8 cellular contexts compared by ENCODE assay signal in the genomic region with DNA sequence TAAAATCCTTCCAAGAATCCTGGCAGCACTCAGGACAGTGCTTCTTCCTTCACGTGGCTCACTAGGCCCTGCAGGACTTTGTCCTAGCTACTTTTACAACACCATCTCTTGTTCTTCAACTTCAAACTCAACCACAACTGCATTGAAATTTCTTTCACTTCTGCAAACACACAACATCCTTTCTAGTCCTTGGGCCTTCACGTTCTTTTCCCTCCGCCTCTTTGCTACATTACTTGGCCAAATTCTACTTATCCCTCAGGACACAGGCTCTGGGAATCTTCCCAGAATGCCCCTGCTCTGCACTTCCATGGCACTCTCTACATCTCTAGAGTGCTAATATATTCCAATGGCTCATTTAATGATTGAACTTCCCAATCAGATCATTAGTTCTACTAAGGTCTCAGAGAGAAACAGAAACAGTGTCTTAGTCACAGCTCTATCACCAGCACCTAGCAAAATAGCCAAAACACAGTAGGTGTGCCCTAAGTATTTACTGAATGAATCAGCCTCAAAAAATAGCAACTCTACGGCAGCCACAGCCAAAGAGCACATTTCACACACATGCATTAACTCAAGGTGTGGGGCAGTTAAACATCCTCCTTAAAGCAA.
DNase-seq lines count a peak whose midpoint lies in the region; ATAC-seq and TF ChIP-seq lines count a peak whose summit lies in the region.

No MANE protein-coding gene starts in this region.

- no peaks in the 10 kb centered on the region for H3K27me3 Mint-ChIP-seq in neural progenitor cell (ENCODE audit: insufficient read depth, low read depth)
- no peaks in the 10 kb centered on the region for H3K27me3 Mint-ChIP-seq in Caco-2 (ENCODE audit: insufficient read depth, unreplicated experiment)

- no peak overlapping the region for H3K14ac ChIP-seq in mesenchymal stem cell (ENCODE audit: low read length in 2 of 2)

- H3K27ac ChIP-seq in mesenchymal stem cell (ENCODE audit: low read length, poor library complexity, severe bottlenecking) (no peak overlapping the region), neural progenitor cell (no peak overlapping the region), right atrium auricular region (no peak overlapping the region)

- H3K36me3 Mint-ChIP-seq in neural progenitor cell (no peaks in the 10 kb centered on the region), Caco-2 (ENCODE audit: insufficient read depth, unreplicated experiment) (no peaks in the 10 kb centered on the region)

- BruUV-seq in Caco-2 (replicated peaks; lab: Mats Ljungman, UMichigan), result no TSS peak

- TF ChIP-seq CTCF in neural progenitor cell (IDR thresholded peaks at IDR 0.05) (no peak), Caco-2 (IDR thresholded peaks at IDR 0.05; ENCODE audit: insufficient read depth in 1 of 2, low read depth in 1 of 2, low read length in 1 of 2, severe bottlenecking in 1 of 2, unreplicated experiment in 1 of 2) (no peak), right atrium auricular region (IDR thresholded peaks at IDR 0.05) (no peak)

- H3K4me3 Mint-ChIP-seq in neural progenitor cell (no peak overlapping the region), Caco-2 (ENCODE audit: unreplicated experiment) (no peak overlapping the region)

- H3F3A ChIP-seq in neural progenitor cell (ENCODE audit: low read depth), result no peaks in the 10 kb centered on the region

- H3K9ac ChIP-seq in mesenchymal stem cell (ENCODE audit: low read length) (no peak overlapping the region), neural progenitor cell (no peak overlapping the region)

- H3K27ac Mint-ChIP-seq in neural progenitor cell, result no peak overlapping the region
- no peak overlapping the region for H3K27ac Mint-ChIP-seq in Caco-2 (ENCODE audit: unreplicated experiment)

- H4K8ac ChIP-seq in mesenchymal stem cell (ENCODE audit: low read length), result no peak overlapping the region

- H3K9me3 ChIP-seq in mesenchymal stem cell (ENCODE audit: control insufficient read depth, low read length) (no peaks in the 10 kb centered on the region), neural progenitor cell (ENCODE audit: low read depth) (no peaks in the 10 kb centered on the region), Caco-2 (no peaks in the 10 kb centered on the region), right atrium auricular region (no peaks in the 10 kb centered on the region)

- intact Hi-C loops in Caco-2 (cut with micrococcal nuclease; ENCODE audit: unreplicated experiment), result no loop called here

- DNase-seq in MV-4-11 (lab: John Stamatoyannopoulos, UW) (peak; percentile 82), mesenchymal stem cell (peak; percentile 43), neural progenitor cell (ENCODE audit: low spot score) (no peak), Caco-2 (no peak), right atrium auricular region (ENCODE audit: low spot score) (no peak), HT-29 (ENCODE audit: low spot score) (no peak)

- no peak overlapping the region for H2BK15ac ChIP-seq in mesenchymal stem cell (ENCODE audit: low read depth, poor library complexity, severe bottlenecking)

- no peak overlapping the region for H3K4ac ChIP-seq in mesenchymal stem cell (ENCODE audit: low read depth in 1 of 2, low read length in 2 of 2)

- H2BK120ac ChIP-seq in mesenchymal stem cell (ENCODE audit: low read depth, low read length), result no peak overlapping the region

- no peak overlapping the region for H3K23ac ChIP-seq in mesenchymal stem cell (ENCODE audit: low read length in 2 of 2)

- no peak overlapping the region for H2BK5ac ChIP-seq in mesenchymal stem cell (ENCODE audit: low read depth, low read length, poor library complexity, severe bottlenecking)

- H3K9me3 Mint-ChIP-seq in neural progenitor cell (no peaks in the 10 kb centered on the region), Caco-2 (ENCODE audit: unreplicated experiment) (no peaks in the 10 kb centered on the region)

- POLR2A ChIA-PET in Caco-2 (lab: Charles Lee), result no interaction called here

- H3K4me1 ChIP-seq in mesenchymal stem cell (ENCODE audit: control insufficient read depth, insufficient read depth, low read depth, low read length) (peaks cover 3% of the 10 kb centered on the region), neural progenitor cell (no peaks in the 10 kb centered on the region), Caco-2 (no peaks in the 10 kb centered on the region), right atrium auricular region (no peaks in the 10 kb centered on the region)

- H2AK5ac ChIP-seq in mesenchymal stem cell (ENCODE audit: low read length, severe bottlenecking), result no peak overlapping the region

- peak overlapping the region in 1 of 2 experiments; percentile 28 for H3K18ac ChIP-seq in mesenchymal stem cell (ENCODE audit: low read depth in 1 of 2, low read length in 2 of 2)

- no peak overlapping the region for H3K4me2 ChIP-seq in mesenchymal stem cell (ENCODE audit: low read length, poor library complexity, severe bottlenecking)
- no peak overlapping the region for H3K4me2 ChIP-seq in neural progenitor cell

- no peaks in the 10 kb centered on the region for H3K4me1 Mint-ChIP-seq in neural progenitor cell
- H3K4me1 Mint-ChIP-seq in Caco-2 (ENCODE audit: low read depth, unreplicated experiment), result no peaks in the 10 kb centered on the region

- H4K20me1 ChIP-seq in neural progenitor cell (ENCODE audit: low read depth), result no peaks in the 10 kb centered on the region

- CTCF ChIA-PET in Caco-2 (lab: Charles Lee), result no interaction called here

- H3K36me3 ChIP-seq in mesenchymal stem cell (ENCODE audit: control insufficient read depth in 1 of 2, insufficient read depth in 2 of 2, low read depth in 1 of 2, low read length in 2 of 2), result peaks cover 0 to 26% of the 10 kb centered on the region in 2 experiments
- H3K36me3 ChIP-seq in neural progenitor cell, result peaks cover 7% of the 10 kb centered on the region
- no peaks in the 10 kb centered on the region; the same call in 1 of the 2 replicates for H3K36me3 ChIP-seq in Caco-2 (ENCODE audit: control insufficient read depth, insufficient read depth, low read length)
- H3K36me3 ChIP-seq in right atrium auricular region, result no peaks in the 10 kb centered on the region

- no peaks in the 10 kb centered on the region for H3K79me2 ChIP-seq in neural progenitor cell (ENCODE audit: low read depth)

- H3K79me1 ChIP-seq in mesenchymal stem cell (replicated peaks; ENCODE audit: low read length, poor library complexity, severe bottlenecking), result no peaks in the 10 kb centered on the region

- H3K27me3 ChIP-seq in mesenchymal stem cell (ENCODE audit: control insufficient read depth in 1 of 2, insufficient read depth in 1 of 2, low read length in 2 of 2), result no peaks in the 10 kb centered on the region
- H3K27me3 ChIP-seq in neural progenitor cell, result no peaks in the 10 kb centered on the region
- H3K27me3 ChIP-seq in Caco-2 (replicated peaks; ENCODE audit: control insufficient read depth, insufficient read depth, low read length), result no peaks in the 10 kb centered on the region
- H3K27me3 ChIP-seq in right atrium auricular region, result no peaks in the 10 kb centered on the region

- H2AFZ ChIP-seq in mesenchymal stem cell (ENCODE audit: low read depth, low read length) (no peak overlapping the region), neural progenitor cell (replicated peaks) (no peak overlapping the region)

- WGBS in mesenchymal stem cell, result 69% methylated on average over 4 of the region's 4 CpGs

- no peak overlapping the region for H3K4me3 ChIP-seq in mesenchymal stem cell (ENCODE audit: insufficient read depth in 1 of 2, low read depth in 1 of 2, low read length in 2 of 2)
- H3K4me3 ChIP-seq in neural progenitor cell, result no peak overlapping the region
- H3K4me3 ChIP-seq in Caco-2 (ENCODE audit: low read depth, low read length), result no peak overlapping the region
- no peak overlapping the region for H3K4me3 ChIP-seq in right atrium auricular region

- H4K91ac ChIP-seq in mesenchymal stem cell (ENCODE audit: low read length), result no peak overlapping the region

- H2BK12ac ChIP-seq in mesenchymal stem cell (ENCODE audit: low read length in 2 of 2), result no peak overlapping the region

- peak; percentile 83 for ATAC-seq in GM18861 (IDR thresholded peaks at IDR 0.05; ENCODE audit: unreplicated experiment)
- peak; percentile 90 for ATAC-seq in HG02610 (IDR thresholded peaks at IDR 0.05; ENCODE audit: unreplicated experiment)

Comparison
In these comparisons a context has a peak if more than half of its experiments do, and no peak if none do; other contexts are left out.
1. DNase-seq: peak in MV-4-11 (single experiment) and mesenchymal stem cell (single experiment); none in neural progenitor cell (single experiment), Caco-2 (0 of 2), right atrium auricular region (single experiment) and HT-29 (single experiment).